In genomic region chr2:37679072-37679695, GRCh38 we compare ENCODE assay signal across 21 cellular contexts. TPM values are rescaled to one million over a fixed set of nuclear protein-coding genes. Genes with fewer than 3 reads are reported as not detected.
DNase-seq lines count a peak whose midpoint lies in the region; TF ChIP-seq lines count a peak whose summit lies in the region.
"Had no signal": no experiment of that assay in that cellular context is flagged by ENCODE, and none has a peak within 500 bp of the region (broad histone marks: within the 10 kb centered on the region; RNA-seq: fewer than 3 reads in every experiment).

No MANE protein-coding gene starts in this region.

- no peaks in the 10 kb centered on the region for H3K9me3 ChIP-seq in hepatocyte (ENCODE audit: low read depth)
- H3K9me3 ChIP-seq: ascending aorta, neutrophil had no signal

- H3K27me3 ChIP-seq in hepatocyte (no peaks in the 10 kb centered on the region), H7 (ENCODE audit: control insufficient read depth, insufficient read depth, low read length) (no peaks in the 10 kb centered on the region)
- H3K27me3 ChIP-seq: ascending aorta, neutrophil had no signal

- no peaks in the 10 kb centered on the region for H4K20me1 ChIP-seq in hepatocyte (ENCODE audit: insufficient read depth, poor library complexity, severe bottlenecking)

- H3K4me2 ChIP-seq in hepatocyte, result no peak overlapping the region
- H3K4me2 ChIP-seq: PC-9 had no signal

- peak overlapping the region; percentile 49 for H3K27ac ChIP-seq in hepatocyte
- H3K27ac ChIP-seq: ascending aorta, neutrophil, PC-9 had no signal

- H2AFZ ChIP-seq in hepatocyte, result no peak overlapping the region
- H2AFZ ChIP-seq: PC-9 had no signal

- H3K79me2 ChIP-seq in hepatocyte, result no peaks in the 10 kb centered on the region

- no peaks in the 10 kb centered on the region for H3K9me2 ChIP-seq in hepatocyte (replicated peaks; ENCODE audit: insufficient read depth)

- no peak for TF ChIP-seq CTCF in hepatocyte (IDR thresholded peaks at IDR 0.05; ENCODE audit: poor library complexity)

- no peaks in the 10 kb centered on the region for H3K36me3 ChIP-seq in hepatocyte (replicated peaks; ENCODE audit: insufficient read depth, low read depth)
- H3K36me3 ChIP-seq in H7 (replicated peaks; ENCODE audit: control insufficient read depth, insufficient read depth, low read length), result no peaks in the 10 kb centered on the region
- H3K36me3 ChIP-seq: ascending aorta, neutrophil had no signal

- H3K4me1 ChIP-seq in hepatocyte (ENCODE audit: insufficient read depth), result peaks cover 4% of the 10 kb centered on the region
- H3K4me1 ChIP-seq: ascending aorta had no signal

- WGBS in hepatocyte (ENCODE audit: low lambda C conversion rate, missing lambda C conversion rate), result 80% methylated on average over 2 of the region's 2 CpGs

- DNase-seq in NCI-H748 (lab: John Stamatoyannopoulos, UW; ENCODE audit: unreplicated experiment), result peak; percentile 21
- DNase-seq in NCI-H748 treated with DMSO at 0.1 percent for 48 hours (lab: John Stamatoyannopoulos, UW), result no peak
- DNase-seq in NCI-H69 (lab: John Stamatoyannopoulos, UW), result peak; percentile 4
- DNase-seq in hepatocyte (ENCODE audit: low spot score), result peak; percentile 16
- DNase-seq in CD1c-positive myeloid dendritic cell (ENCODE audit: extremely low spot score), result no peak
- DNase-seq in stimulated activated CD4-positive, alpha-beta T cell treated with anti-CD3 and anti-CD28 coated beads, Interleukin-4, amount 100 ng/mL, for 4 hours, result no peak
- DNase-seq in cerebellum (ENCODE audit: low spot score), result no peak
- no peak for DNase-seq in H7
- DNase-seq: activated CD4-positive, CD25-positive, alpha-beta regulatory T cell treated with anti-CD3 and anti-CD28 coated beads, Interleukin-2, amount 50 U/mL, for 72 hours; activated CD8-positive, alpha-beta T cell treated with anti-CD3 and anti-CD28 coated beads for 36 hours; activated effector memory CD4-positive, alpha-beta T cell treated with Interleukin-2 at 50 U/mL for 16 hours; activated naive CD8-positive, alpha-beta T cell treated with anti-CD3 and anti-CD28 coated beads for 36 hours; activated T-cell treated with anti-CD3 and anti-CD28 coated beads for 4 hours; AML-193; kidney; NCI-H1417; NCI-H82; PC-9 had no signal

- no peak overlapping the region for H3K4me3 ChIP-seq in hepatocyte
- H3K4me3 ChIP-seq in H7 (ENCODE audit: insufficient read depth, low read depth, low read length), result no peak overlapping the region
- H3K4me3 ChIP-seq: ascending aorta, PC-9 had no signal

RNA-seq across cellular contexts. Expression of gene CDC42EP3, which starts 7.7 kb away (rescaled TPM):
- total RNA-seq in hepatocyte (19.3 and 26.4 TPM in 2 replicates), cerebellum (14.7 TPM)
- polyA plus RNA-seq in hepatocyte, result 31.7 and 33.0 TPM in 2 replicates
- total RNA-seq in H7 (2014; rRNA removed; shearing (Covaris generic)), result 19.5 and 26.2 TPM in 2 replicates
- total RNA-seq: HepG2 had no signal

Comparison
In these comparisons a context has a peak if more than half of its experiments do, and no peak if none do; other contexts are left out.
1. DNase-seq: peak in NCI-H748 (single experiment), NCI-H69 (single experiment) and hepatocyte (single experiment); none in NCI-H748 treated with DMSO at 0.1 percent for 48 hours (single experiment), CD1c-positive myeloid dendritic cell (single experiment), stimulated activated CD4-positive, alpha-beta T cell treated with anti-CD3 and anti-CD28 coated beads, Interleukin-4, amount 100 ng/mL, for 4 hours (0 of 2), cerebellum (single experiment) and H7 (single experiment).